ENCODE assay signal across 11 cellular contexts in the genomic region with DNA sequence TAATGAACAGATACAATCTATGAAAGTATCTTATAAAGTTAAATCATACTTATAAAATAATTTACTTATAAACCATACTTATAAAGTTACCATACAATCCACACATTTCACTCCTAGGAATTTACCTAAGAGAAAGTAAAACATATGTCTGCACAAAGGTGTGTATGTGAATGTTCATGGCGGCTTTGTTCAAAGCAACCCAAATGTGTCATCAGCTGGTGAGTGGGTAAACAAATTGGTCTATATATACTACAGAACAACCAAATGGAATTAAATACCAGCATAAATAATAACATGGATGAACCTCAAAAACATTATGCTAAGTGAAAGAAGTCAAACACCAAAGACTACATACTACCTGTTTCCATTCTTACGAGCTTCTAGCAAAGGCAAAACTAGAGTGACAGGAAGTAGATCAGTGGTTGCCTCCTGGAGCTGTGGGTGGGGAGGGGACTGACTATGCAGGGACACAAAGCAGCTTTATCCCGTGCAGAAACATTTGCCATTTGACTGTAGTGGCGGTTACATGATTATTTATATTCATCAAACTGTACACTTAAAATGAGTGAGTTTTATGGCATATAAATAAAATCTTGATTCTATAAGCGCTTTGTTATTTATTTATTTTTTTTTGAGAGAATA. TPM values are rescaled to one million over a fixed set of nuclear protein-coding genes. Genes with fewer than 3 reads are reported as not detected.
A peak's percentile ranks its signal among the peaks of the same experiment; 100 is the strongest.
DNase-seq lines count a peak whose midpoint lies in the region; ATAC-seq and TF ChIP-seq lines count a peak whose summit lies in the region.
"Had no signal": no experiment of that assay in that cellular context is flagged by ENCODE, and none has a peak within 500 bp of the region (broad histone marks: within the 10 kb centered on the region; RNA-seq: fewer than 3 reads in every experiment).

No MANE protein-coding gene starts in this region.

- CTCF ChIA-PET in activated CD4-positive, alpha-beta T cell treated with anti-CD3 and anti-CD28 coated beads, Interleukin-2, amount 10 ng/mL, durations not matched to agents 7 days and 5 days (lab: Charles Lee): interaction anchor here (1.2 to 2.1 kb wide), 5 partner anchors 8 to 28 kb away, joined by 3 to 8 read pairs (median 4); no protein-coding TSS in a partner anchor

- TF ChIP-seq EP300 in transverse colon (IDR thresholded peaks at IDR 0.05; ENCODE audit: low read depth): no peak

- ATAC-seq in left cardiac atrium: no peak
- ATAC-seq in HG03175 (IDR thresholded peaks at IDR 0.05; ENCODE audit: unreplicated experiment): no peak
- ATAC-seq in HG03139 (IDR thresholded peaks at IDR 0.05; ENCODE audit: unreplicated experiment): no peak
- ATAC-seq: Panc1 had no signal

- H3K4me2 ChIP-seq in hepatocyte: peak overlapping the region; percentile 3

- in situ Hi-C loops in transverse colon (cut with MboI; ENCODE audit: low pct_ligation_motif_present in 1 of 4, low pct_unique_long_range_greater_than_20kb in 1 of 4, low sequenced_read_pairs in 3 of 4): no loop called here

- H3K4me3 ChIP-seq in left ventricle myocardium inferior: no peak overlapping the region
- H3K4me3 ChIP-seq in hepatocyte: no peak overlapping the region
- no peak overlapping the region for H3K4me3 ChIP-seq in transverse colon

- H3K4me1 ChIP-seq in left ventricle myocardium inferior (peaks cover 44% of the 10 kb centered on the region), hepatocyte (ENCODE audit: insufficient read depth) (peaks cover 36% of the 10 kb centered on the region), transverse colon (peaks cover 6 to 25% (median 10%) of the 10 kb centered on the region in 4 donors)

- H3K4me3 Mint-ChIP-seq in activated CD4-positive, alpha-beta T cell treated with anti-CD3 and anti-CD28 coated beads, Interleukin-2, amount 10 ng/mL, durations not matched to agents 7 days and 5 days: peak overlapping the region; percentile 30
- H3K4me3 Mint-ChIP-seq: CD14-positive monocyte, HFFc6 had no signal

- DNase-seq in left ventricle myocardium inferior: no peak
- DNase-seq in left cardiac atrium: no peak
- DNase-seq in activated CD4-positive, alpha-beta T cell treated with anti-CD3 and anti-CD28 coated beads, Interleukin-2, amount 10 ng/mL, durations not matched to agents 7 days and 5 days: peak; percentile 73
- DNase-seq in hepatocyte (ENCODE audit: low spot score): no peak
- DNase-seq in transverse colon: no peak
- no peak for DNase-seq in DMS153 treated with DMSO at 0.1 percent for 48 hours (lab: John Stamatoyannopoulos, UW; ENCODE audit: unreplicated experiment)

- H3K36me3 Mint-ChIP-seq in activated CD4-positive, alpha-beta T cell treated with anti-CD3 and anti-CD28 coated beads, Interleukin-2, amount 10 ng/mL, durations not matched to agents 7 days and 5 days (ENCODE audit: low read depth): peaks cover 87% of the 10 kb centered on the region

- H4K20me1 ChIP-seq in hepatocyte (ENCODE audit: insufficient read depth, poor library complexity, severe bottlenecking): no peaks in the 10 kb centered on the region

- no peaks in the 10 kb centered on the region for H3K79me2 ChIP-seq in hepatocyte

- no peak overlapping the region for H2AFZ ChIP-seq in hepatocyte

- no peaks in the 10 kb centered on the region for H3K9me2 ChIP-seq in hepatocyte (replicated peaks; ENCODE audit: insufficient read depth)

- H3K9me3 Mint-ChIP-seq in activated CD4-positive, alpha-beta T cell treated with anti-CD3 and anti-CD28 coated beads, Interleukin-2, amount 10 ng/mL, durations not matched to agents 7 days and 5 days: peaks cover 7% of the 10 kb centered on the region
- H3K9me3 Mint-ChIP-seq: HFFc6 had no signal

- no peaks in the 10 kb centered on the region for H3K27me3 Mint-ChIP-seq in activated CD4-positive, alpha-beta T cell treated with anti-CD3 and anti-CD28 coated beads, Interleukin-2, amount 10 ng/mL, durations not matched to agents 7 days and 5 days

- H3K36me3 ChIP-seq in left ventricle myocardium inferior: peaks cover 5% of the 10 kb centered on the region
- no peaks in the 10 kb centered on the region for H3K36me3 ChIP-seq in hepatocyte (replicated peaks; ENCODE audit: insufficient read depth, low read depth)
- H3K36me3 ChIP-seq in transverse colon: no peaks in the 10 kb centered on the region

- no peak for TF ChIP-seq CTCF in left ventricle myocardium inferior (IDR thresholded peaks at IDR 0.05; ENCODE audit: borderline replicate concordance)
- no peak for TF ChIP-seq CTCF in hepatocyte (IDR thresholded peaks at IDR 0.05; ENCODE audit: poor library complexity)
- no peak for TF ChIP-seq CTCF in transverse colon (IDR thresholded peaks at IDR 0.05)

- H3K27ac Mint-ChIP-seq in activated CD4-positive, alpha-beta T cell treated with anti-CD3 and anti-CD28 coated beads, Interleukin-2, amount 10 ng/mL, durations not matched to agents 7 days and 5 days: peak overlapping the region; percentile 85
- H3K27ac Mint-ChIP-seq: HFFc6 had no signal

- POLR2A ChIA-PET in activated CD4-positive, alpha-beta T cell treated with anti-CD3 and anti-CD28 coated beads, Interleukin-2, amount 10 ng/mL, durations not matched to agents 7 days and 5 days (lab: Charles Lee): interaction anchor here (1.0 to 1.8 kb wide), 5 partner anchors 9 to 46 kb away, joined by 3 to 7 read pairs (median 6); no protein-coding TSS in a partner anchor

- no peak for TF ChIP-seq POLR2A in transverse colon (IDR thresholded peaks at IDR 0.05)

- H3K27me3 ChIP-seq in left ventricle myocardium inferior (ENCODE audit: low read depth): no peaks in the 10 kb centered on the region
- no peaks in the 10 kb centered on the region for H3K27me3 ChIP-seq in hepatocyte
- no peaks in the 10 kb centered on the region for H3K27me3 ChIP-seq in transverse colon

- peak overlapping the region; percentile 56 for H3K27ac ChIP-seq in left ventricle myocardium inferior (replicated peaks)
- peak overlapping the region; percentile 71 for H3K27ac ChIP-seq in hepatocyte
- H3K27ac ChIP-seq in transverse colon: peak overlapping the region; percentile 25 to 63 (median 42)

- H3K9me3 ChIP-seq in left ventricle myocardium inferior (replicated peaks) (no peaks in the 10 kb centered on the region), hepatocyte (ENCODE audit: low read depth) (no peaks in the 10 kb centered on the region), transverse colon (no peaks in the 10 kb centered on the region)

- WGBS in hepatocyte (ENCODE audit: low lambda C conversion rate, missing lambda C conversion rate): 68% methylated on average over 5 of the region's 5 CpGs
- 70 to 72% methylated on average over 5 of the region's 5 CpGs for WGBS in transverse colon (ENCODE audit: low coverage in 1 of 2), 2 donors

- intact Hi-C loops in left ventricle myocardium inferior (cut with micrococcal nuclease): no loop called here
- intact Hi-C loops in left cardiac atrium (cut with DNase I): no loop called here
- intact Hi-C loops in transverse colon (cut with DNase I; ENCODE audit: low total_unique reads): no loop called here

- peaks cover 82% of the 10 kb centered on the region for H3K4me1 Mint-ChIP-seq in activated CD4-positive, alpha-beta T cell treated with anti-CD3 and anti-CD28 coated beads, Interleukin-2, amount 10 ng/mL, durations not matched to agents 7 days and 5 days

RNA-seq across cellular contexts. Expression of a gene that starts 10.6 kb away (rescaled TPM):
- 2.6 TPM for total RNA-seq in left ventricle myocardium inferior
- 1 to 10 TPM; 3.3 to 3.7 TPM for total RNA-seq in left cardiac atrium
- 10 to 100 TPM; 61.9 to 64.3 TPM for total RNA-seq in activated CD4-positive, alpha-beta T cell treated with anti-CD3 and anti-CD28 coated beads, Interleukin-2, amount 10 ng/mL, durations not matched to agents 7 days and 5 days
- 4.0 and 5.4 TPM in 2 replicates for total RNA-seq in hepatocyte
- polyA plus RNA-seq in hepatocyte: 2.2 and 3.3 TPM in 2 replicates
- total RNA-seq in transverse colon: 1 to 10 TPM; 2.2 to 7.2 (median 4.3) TPM

RNA-seq across cellular contexts. Expression of a gene that starts 39.0 kb away (rescaled TPM):
- total RNA-seq in left ventricle myocardium inferior (13.0 TPM), left cardiac atrium (10 to 100 TPM; 16.8 to 18.5 TPM), hepatocyte (33.7 and 34.8 TPM in 2 replicates), transverse colon (10 to 100 TPM in 2 of 4 donors, 1 to 10 TPM in 2; 6.7 to 11.1 (median 9.3) TPM)
- total RNA-seq in activated CD4-positive, alpha-beta T cell treated with anti-CD3 and anti-CD28 coated beads, Interleukin-2, amount 10 ng/mL, durations not matched to agents 7 days and 5 days: 100 to 1,000 TPM; 331 to 351 TPM
- 25.4 and 30.9 TPM in 2 replicates for polyA plus RNA-seq in hepatocyte
